In the genomic region with DNA sequence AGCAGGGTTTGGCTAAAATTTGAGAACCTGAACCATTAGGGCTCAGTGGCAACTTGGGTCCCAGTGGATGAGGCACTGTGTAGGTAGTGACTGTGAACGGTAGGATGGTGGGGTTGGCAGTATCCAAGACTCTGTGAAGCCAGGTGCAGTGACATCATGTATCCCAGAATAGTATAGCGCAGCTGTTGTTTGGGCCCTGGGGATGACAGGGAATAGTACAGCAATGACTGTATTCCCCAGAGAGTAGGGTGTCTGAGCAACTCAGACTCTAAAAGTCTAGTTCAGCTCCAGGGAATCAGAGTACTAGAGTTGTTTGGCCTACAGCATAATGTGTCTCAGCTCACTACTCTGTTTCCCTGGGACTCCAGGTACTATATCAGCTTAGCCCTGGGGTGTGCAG, we compare ENCODE assay signal across 28 cellular contexts. TPM values are rescaled to one million over a fixed set of nuclear protein-coding genes. Genes with fewer than 3 reads are reported as not detected.
DNase-seq lines count a peak whose midpoint lies in the region; ATAC-seq, FAIRE-seq and TF ChIP-seq lines count a peak whose summit lies in the region.
"Had no signal": no experiment of that assay in that cellular context is flagged by ENCODE, and none has a peak within 500 bp of the region (broad histone marks: within the 10 kb centered on the region; RNA-seq: fewer than 3 reads in every experiment).

No MANE protein-coding gene starts in this region.

- H2AFZ ChIP-seq in astrocyte (ENCODE audit: low read depth, low read length) = peak overlapping the region; percentile 45

- peaks cover 18% of the 10 kb centered on the region for H3K4me1 ChIP-seq in BLaER1
- H3K4me1 ChIP-seq in astrocyte (ENCODE audit: insufficient read depth, low read length) = no peaks in the 10 kb centered on the region
- peaks cover 4% of the 10 kb centered on the region for H3K4me1 ChIP-seq in psoas muscle
- H3K4me1 ChIP-seq: A549, upper lobe of right lung had no signal

- FAIRE-seq in astrocyte (lab: Jason Lieb, UNC) = no peak
- FAIRE-seq: A549, GM12878, small intestine had no signal

- H3K9me3 ChIP-seq in BLaER1 = no peaks in the 10 kb centered on the region
- no peaks in the 10 kb centered on the region for H3K9me3 ChIP-seq in astrocyte (ENCODE audit: insufficient read depth, low read depth, low read length)
- H3K9me3 ChIP-seq in psoas muscle = no peaks in the 10 kb centered on the region
- H3K9me3 ChIP-seq: A549, upper lobe of right lung had no signal

- H3K27me3 Mint-ChIP-seq in astrocyte (ENCODE audit: low read depth, unreplicated experiment) = no peaks in the 10 kb centered on the region
- H3K27me3 Mint-ChIP-seq in CD14-positive monocyte (ENCODE audit: low read depth in 3 of 3) = peaks cover 2 to 8% (median 4%) of the 10 kb centered on the region in 3 donors

- DNase-seq in NCI-H1694 treated with DMSO at 0.1 percent for 48 hours (lab: John Stamatoyannopoulos, UW) (peak; percentile 2), astrocyte (ENCODE audit: low read depth) (peak; percentile 3), psoas muscle (no peak), DMS 273 (lab: John Stamatoyannopoulos, UW; ENCODE audit: unreplicated experiment) (no peak), CD14-positive monocyte (ENCODE audit: low spot score) (no peak)
- DNase-seq in activated CD8-positive, alpha-beta memory T cell treated with anti-CD3 and anti-CD28 coated beads for 24 hours = no peak
- DNase-seq: activated CD4-positive, CD25-positive, alpha-beta regulatory T cell; activated naive CD4-positive, alpha-beta T cell; dermis blood vessel endothelial cell; EL; endodermal cell; foreskin melanocyte; HCEC 1CT; KG1; left cardiac atrium; MM.1S; NCI-H510A; small intestine; stimulated activated naive CD4-positive, alpha-beta T cell; T-cell; upper lobe of right lung had no signal

- WGBS in psoas muscle, 3 donors = 36 to 61% (median 42%) methylated on average over 2 of the region's 2 CpGs

- H3K27me3 ChIP-seq in BLaER1 = no peaks in the 10 kb centered on the region
- H3K27me3 ChIP-seq in astrocyte (ENCODE audit: insufficient read depth, low read length) = no peaks in the 10 kb centered on the region
- H3K27me3 ChIP-seq in psoas muscle (ENCODE audit: insufficient read depth in 3 of 3, low read length in 2 of 3) = no peaks in the 10 kb centered on the region
- H3K27me3 ChIP-seq: upper lobe of right lung had no signal

- no peaks in the 10 kb centered on the region for H3K79me2 ChIP-seq in astrocyte (ENCODE audit: insufficient read depth, low read length)

- H3K4me3 Mint-ChIP-seq in astrocyte (ENCODE audit: unreplicated experiment) (no peak overlapping the region), CD14-positive monocyte (no peak overlapping the region)
- H3K4me3 Mint-ChIP-seq: central memory CD8-positive, alpha-beta T cell; endodermal cell; nephron; T-cell had no signal

- H3K9me3 Mint-ChIP-seq in astrocyte (ENCODE audit: unreplicated experiment) (peaks cover 3% of the 10 kb centered on the region), CD14-positive monocyte (peaks cover 2 to 27% (median 15%) of the 10 kb centered on the region in 7 donors)
- H3K9me3 Mint-ChIP-seq: endodermal cell had no signal

- H3K9ac ChIP-seq in BLaER1 (no peak overlapping the region), astrocyte (ENCODE audit: low read length) (no peak overlapping the region)

- H3K4me3 ChIP-seq in BLaER1 (no peak overlapping the region), astrocyte (ENCODE audit: insufficient read depth, low read depth, low read length) (no peak overlapping the region), psoas muscle (no peak overlapping the region)
- H3K4me3 ChIP-seq: A549, GM12878, upper lobe of right lung had no signal

- H3K27ac ChIP-seq in BLaER1 (peak overlapping the region; percentile 42; the same call in 1 of the 2 replicates), astrocyte (ENCODE audit: low read depth, low read length) (peak overlapping the region; percentile 53), psoas muscle (peak overlapping the region; percentile 79)
- H3K27ac ChIP-seq: A549, HL-60, upper lobe of right lung had no signal

- H3K4me2 ChIP-seq in BLaER1 = peak overlapping the region; percentile 73
- peak overlapping the region; percentile 47 for H3K4me2 ChIP-seq in astrocyte (ENCODE audit: low read length)
- H3K4me2 ChIP-seq: A549 had no signal

- ATAC-seq in psoas muscle (peak; percentile 99 to 100 (median 99)), HG03565 (IDR thresholded peaks at IDR 0.05; ENCODE audit: unreplicated experiment) (no peak)
- ATAC-seq: A549, GM12878, left cardiac atrium, T-cell, upper lobe of right lung had no signal

- TF ChIP-seq CTCF in astrocyte (IDR thresholded peaks at IDR 0.05; ENCODE audit: insufficient read depth, low read depth, low read length) (no peak), psoas muscle (IDR thresholded peaks at IDR 0.05) (no peak), CD14-positive monocyte (IDR thresholded peaks at IDR 0.05) (no peak)

- H3K36me3 Mint-ChIP-seq in astrocyte (ENCODE audit: low read depth, unreplicated experiment) (no peaks in the 10 kb centered on the region), CD14-positive monocyte (no peaks in the 10 kb centered on the region)
- H3K36me3 Mint-ChIP-seq: T-cell had no signal

- peaks cover 3% of the 10 kb centered on the region for H3K4me1 Mint-ChIP-seq in astrocyte (ENCODE audit: low read depth, unreplicated experiment)
- no peaks in the 10 kb centered on the region for H3K4me1 Mint-ChIP-seq in CD14-positive monocyte
- H3K4me1 Mint-ChIP-seq: central memory CD8-positive, alpha-beta T cell; endodermal cell; T-cell had no signal

- H3K27ac Mint-ChIP-seq in astrocyte (ENCODE audit: unreplicated experiment) (peak overlapping the region; percentile 70), CD14-positive monocyte (no peak overlapping the region)
- H3K27ac Mint-ChIP-seq: endodermal cell, T-cell had no signal

- H4K20me1 ChIP-seq in BLaER1 (no peaks in the 10 kb centered on the region), astrocyte (ENCODE audit: insufficient read depth, low read length) (no peaks in the 10 kb centered on the region)

- H3K36me3 ChIP-seq in BLaER1 (no peaks in the 10 kb centered on the region), astrocyte (ENCODE audit: insufficient read depth, low read length) (no peaks in the 10 kb centered on the region), psoas muscle (ENCODE audit: insufficient read depth in 1 of 2, low read depth in 1 of 2) (no peaks in the 10 kb centered on the region)
- H3K36me3 ChIP-seq: upper lobe of right lung had no signal

- intact Hi-C loops in psoas muscle (cut with DNase I) = no loop called here
- intact Hi-C loops in CD14-positive monocyte (cut with micrococcal nuclease) = no loop called here

RNA-seq across cellular contexts. Expression of a gene that starts 20.7 kb away (rescaled TPM):
- 18.7 and 19.5 TPM in 2 replicates for total RNA-seq in astrocyte
- total RNA-seq in psoas muscle = 100 to 1,000 TPM in 1 of 4 donors, 10 to 100 TPM in 3; 45.5 to 134 (median 52.6) TPM
- polyA plus RNA-seq in psoas muscle = 10 to 100 TPM in 2 of 3 donors, 1 to 10 TPM in 1; 5.4 to 16.8 (median 13.2) TPM
- polyA plus RNA-seq in CD14-positive monocyte = under 1 TPM; 0.09 to 0.10 TPM

Comparison
In these comparisons a context has a peak if more than half of its experiments do, and no peak if none do; other contexts are left out.
1. DNase-seq: peak in NCI-H1694 treated with DMSO at 0.1 percent for 48 hours (single experiment) and astrocyte (single experiment); none in psoas muscle (0 of 2), activated CD8-positive, alpha-beta memory T cell treated with anti-CD3 and anti-CD28 coated beads for 24 hours (single experiment), DMS 273 (single experiment) and CD14-positive monocyte (single experiment).
2. Peak in every context shown above with its lines, with median percentiles within 50 percentile points of each other: H3K27ac ChIP-seq.